1 cellular context compared by ENCODE assay signal in the genomic region with DNA sequence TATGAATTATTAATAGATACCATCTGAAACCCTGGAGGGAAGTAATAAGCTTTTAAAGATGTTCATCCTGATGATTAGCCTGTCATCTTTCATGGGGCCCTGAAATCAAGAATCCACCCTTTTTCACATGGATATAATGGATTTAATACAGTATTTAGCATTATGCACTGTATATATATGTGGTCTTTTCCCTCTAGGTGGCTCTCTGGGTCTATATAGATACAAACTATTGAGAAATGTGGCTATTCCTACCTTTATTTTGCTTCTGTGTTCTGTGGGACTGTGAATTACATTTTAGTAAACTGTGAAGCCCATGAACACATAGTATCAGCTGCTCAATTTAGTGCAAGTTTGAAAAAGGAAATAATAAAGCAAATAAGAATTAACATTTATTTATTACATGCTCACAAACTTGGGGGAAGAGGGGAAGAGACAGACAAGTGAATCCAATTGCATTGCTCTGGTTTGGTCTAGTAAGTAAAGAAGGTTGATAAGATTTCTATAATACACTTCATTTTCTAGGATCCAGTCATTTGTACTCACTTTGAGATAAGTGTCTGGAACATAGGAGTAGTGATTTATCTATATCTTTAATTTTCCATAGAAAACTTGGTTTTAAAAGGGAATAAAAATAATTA.
TF ChIP-seq lines count a peak whose summit lies in the region.

No MANE protein-coding gene starts in this region.

TF ChIP-seq in WTC11, 78 proteins besides CTCF, POLR2A, EP300 and RAD21 (continued from another document):
- TF ChIP-seq NFE2L1 (CRISPR knock-in tag; IDR thresholded peaks at IDR 0.05) (no peak), NFATC4 (CRISPR knock-in tag; IDR thresholded peaks at IDR 0.05) (no peak), SMAD4 (CRISPR knock-in tag; IDR thresholded peaks at IDR 0.05) (no peak), KAT7 (CRISPR knock-in tag; IDR thresholded peaks at IDR 0.05; ENCODE audit: borderline replicate concordance) (no peak)
- TF ChIP-seq, protein P1, sequence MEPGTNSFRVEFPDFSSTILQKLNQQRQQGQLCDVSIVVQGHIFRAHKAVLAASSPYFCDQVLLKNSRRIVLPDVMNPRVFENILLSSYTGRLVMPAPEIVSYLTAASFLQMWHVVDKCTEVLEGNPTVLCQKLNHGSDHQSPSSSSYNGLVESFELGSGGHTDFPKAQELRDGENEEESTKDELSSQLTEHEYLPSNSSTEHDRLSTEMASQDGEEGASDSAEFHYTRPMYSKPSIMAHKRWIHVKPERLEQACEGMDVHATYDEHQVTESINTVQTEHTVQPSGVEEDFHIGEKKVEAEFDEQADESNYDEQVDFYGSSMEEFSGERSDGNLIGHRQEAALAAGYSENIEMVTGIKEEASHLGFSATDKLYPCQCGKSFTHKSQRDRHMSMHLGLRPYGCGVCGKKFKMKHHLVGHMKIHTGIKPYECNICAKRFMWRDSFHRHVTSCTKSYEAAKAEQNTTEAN (CRISPR knock-in tag; IDR thresholded peaks at IDR 0.05) = no peak
- TF ChIP-seq, protein P2, sequence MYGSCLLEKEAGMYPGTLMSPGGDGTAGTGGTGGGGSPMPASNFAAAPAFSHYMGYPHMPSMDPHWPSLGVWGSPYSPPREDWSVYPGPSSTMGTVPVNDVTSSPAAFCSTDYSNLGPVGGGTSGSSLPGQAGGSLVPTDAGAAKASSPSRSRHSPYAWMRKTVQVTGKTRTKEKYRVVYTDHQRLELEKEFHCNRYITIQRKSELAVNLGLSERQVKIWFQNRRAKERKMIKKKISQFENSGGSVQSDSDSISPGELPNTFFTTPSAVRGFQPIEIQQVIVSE (CRISPR knock-in tag; IDR thresholded peaks at IDR 0.05; ENCODE audit: borderline replicate concordance) = no peak
- TF ChIP-seq, protein P3, sequence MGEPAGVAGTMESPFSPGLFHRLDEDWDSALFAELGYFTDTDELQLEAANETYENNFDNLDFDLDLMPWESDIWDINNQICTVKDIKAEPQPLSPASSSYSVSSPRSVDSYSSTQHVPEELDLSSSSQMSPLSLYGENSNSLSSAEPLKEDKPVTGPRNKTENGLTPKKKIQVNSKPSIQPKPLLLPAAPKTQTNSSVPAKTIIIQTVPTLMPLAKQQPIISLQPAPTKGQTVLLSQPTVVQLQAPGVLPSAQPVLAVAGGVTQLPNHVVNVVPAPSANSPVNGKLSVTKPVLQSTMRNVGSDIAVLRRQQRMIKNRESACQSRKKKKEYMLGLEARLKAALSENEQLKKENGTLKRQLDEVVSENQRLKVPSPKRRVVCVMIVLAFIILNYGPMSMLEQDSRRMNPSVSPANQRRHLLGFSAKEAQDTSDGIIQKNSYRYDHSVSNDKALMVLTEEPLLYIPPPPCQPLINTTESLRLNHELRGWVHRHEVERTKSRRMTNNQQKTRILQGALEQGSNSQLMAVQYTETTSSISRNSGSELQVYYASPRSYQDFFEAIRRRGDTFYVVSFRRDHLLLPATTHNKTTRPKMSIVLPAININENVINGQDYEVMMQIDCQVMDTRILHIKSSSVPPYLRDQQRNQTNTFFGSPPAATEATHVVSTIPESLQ (CRISPR knock-in tag; IDR thresholded peaks at IDR 0.05) = no peak
